In genomic region chr18:25503567-25504081, GRCh38 we compare ENCODE assay signal across 9 cellular contexts.
A peak's percentile ranks its signal among the peaks of the same experiment; 100 is the strongest.
DNase-seq lines count a peak whose midpoint lies in the region; ATAC-seq and TF ChIP-seq lines count a peak whose summit lies in the region.
"Had no signal": no experiment of that assay in that cellular context is flagged by ENCODE, and none has a peak within 500 bp of the region (broad histone marks: within the 10 kb centered on the region; RNA-seq: fewer than 3 reads in every experiment).

No MANE protein-coding gene starts in this region.

- no peaks in the 10 kb centered on the region for H3K27me3 ChIP-seq in Caco-2 (replicated peaks; ENCODE audit: control insufficient read depth, insufficient read depth, low read length)

- intact Hi-C loops in Caco-2 (cut with micrococcal nuclease; ENCODE audit: unreplicated experiment) = loop anchor here (10.0 kb wide), 1 partner anchor 149 kb away; the partner anchor contains the start of gene ZNF521

- CTCF ChIA-PET in Caco-2 (lab: Charles Lee) = no interaction called here

- H3K27ac ChIP-seq in skin epidermis = peak overlapping the region in 1 of 21 experiments; percentile 6
- H3K27ac ChIP-seq: neutrophil had no signal

- no peaks in the 10 kb centered on the region for H3K36me3 ChIP-seq in Caco-2 (ENCODE audit: control insufficient read depth, insufficient read depth, low read length)
- H3K36me3 ChIP-seq: neutrophil had no signal

- H3K9me3 ChIP-seq in Caco-2 = no peaks in the 10 kb centered on the region
- H3K9me3 ChIP-seq: neutrophil had no signal

- H3K4me1 ChIP-seq in Caco-2 = no peaks in the 10 kb centered on the region

- no peak overlapping the region; the same call in 1 of the 2 replicates for H3K4me3 ChIP-seq in Caco-2 (ENCODE audit: low read depth, low read length)
- H3K4me3 ChIP-seq in skin epidermis = peak overlapping the region in 6 of 7 experiments; percentile 7 to 20 (median 15)

- no peaks in the 10 kb centered on the region for H3K9me3 Mint-ChIP-seq in Caco-2 (ENCODE audit: unreplicated experiment)
- H3K9me3 Mint-ChIP-seq in T-helper 2 cell treated with Interferon-gamma antibody and Interleukin-4, amounts not matched to agents 5 μg/mL and 100 μg/mL, for 36 hours = no peaks in the 10 kb centered on the region
- no peaks in the 10 kb centered on the region for H3K9me3 Mint-ChIP-seq in activated naive CD4-positive, alpha-beta T cell treated with anti-CD3 and anti-CD28 coated beads, Interleukin-2, amount 50 U/mL, for 72 hours

- H3K4me1 Mint-ChIP-seq in Caco-2 (ENCODE audit: low read depth, unreplicated experiment) = no peaks in the 10 kb centered on the region
- no peaks in the 10 kb centered on the region for H3K4me1 Mint-ChIP-seq in T-helper 2 cell treated with Interferon-gamma antibody and Interleukin-4, amounts not matched to agents 5 μg/mL and 100 μg/mL, for 36 hours (ENCODE audit: low read depth)

- POLR2A ChIA-PET in Caco-2 (lab: Charles Lee) = no interaction called here

- peak; percentile 8 to 28 for DNase-seq in Caco-2
- DNase-seq in NCI-H446 (lab: John Stamatoyannopoulos, UW) = peak; percentile 28 to 55
- DNase-seq in cerebellar cortex (ENCODE audit: low spot score) = peak; percentile 89
- peak; percentile 60 for DNase-seq in iPS-NIHi7 (ENCODE audit: extremely low spot score)
- DNase-seq in T-helper 2 cell treated with Interferon-gamma antibody and Interleukin-4, amounts not matched to agents 5 μg/mL and 100 μg/mL, for 36 hours (ENCODE audit: low spot score) = no peak
- DNase-seq in activated naive CD4-positive, alpha-beta T cell treated with anti-CD3 and anti-CD28 coated beads, Interleukin-2, amount 50 U/mL, for 72 hours (ENCODE audit: low spot score in 2 of 2) = no peak
- DNase-seq in Kasumi-1 (lab: John Stamatoyannopoulos, UW) = no peak

- H3K36me3 Mint-ChIP-seq in Caco-2 (ENCODE audit: insufficient read depth, unreplicated experiment) = no peaks in the 10 kb centered on the region
- H3K36me3 Mint-ChIP-seq in T-helper 2 cell treated with Interferon-gamma antibody and Interleukin-4, amounts not matched to agents 5 μg/mL and 100 μg/mL, for 36 hours (ENCODE audit: low read depth) = no peaks in the 10 kb centered on the region
- H3K36me3 Mint-ChIP-seq in activated naive CD4-positive, alpha-beta T cell treated with anti-CD3 and anti-CD28 coated beads, Interleukin-2, amount 50 U/mL, for 72 hours = peaks cover 0 to 4% of the 10 kb centered on the region in 2 donors

- H3K27me3 Mint-ChIP-seq in Caco-2 (ENCODE audit: insufficient read depth, unreplicated experiment) = peaks cover 5% of the 10 kb centered on the region
- no peaks in the 10 kb centered on the region for H3K27me3 Mint-ChIP-seq in T-helper 2 cell treated with Interferon-gamma antibody and Interleukin-4, amounts not matched to agents 5 μg/mL and 100 μg/mL, for 36 hours (ENCODE audit: low read depth)

- no peak overlapping the region for H3K27ac Mint-ChIP-seq in Caco-2 (ENCODE audit: unreplicated experiment)
- H3K27ac Mint-ChIP-seq in T-helper 2 cell treated with Interferon-gamma antibody and Interleukin-4, amounts not matched to agents 5 μg/mL and 100 μg/mL, for 36 hours = no peak overlapping the region
- no peak overlapping the region for H3K27ac Mint-ChIP-seq in activated naive CD4-positive, alpha-beta T cell treated with anti-CD3 and anti-CD28 coated beads, Interleukin-2, amount 50 U/mL, for 72 hours

- no TSS peak for BruUV-seq in Caco-2 (replicated peaks; lab: Mats Ljungman, UMichigan)

- ATAC-seq in activated naive CD4-positive, alpha-beta T cell treated with anti-CD3 and anti-CD28 coated beads, Interleukin-2, amount 50 U/mL, for 72 hours = no peak

- TF ChIP-seq CTCF in Caco-2 (IDR thresholded peaks at IDR 0.05; ENCODE audit: insufficient read depth in 1 of 2, low read depth in 1 of 2, low read length in 1 of 2, severe bottlenecking in 1 of 2, unreplicated experiment in 1 of 2) = no peak

- peak overlapping the region; percentile 59 for H3K4me3 Mint-ChIP-seq in Caco-2 (ENCODE audit: unreplicated experiment)
- no peak overlapping the region for H3K4me3 Mint-ChIP-seq in T-helper 2 cell treated with Interferon-gamma antibody and Interleukin-4, amounts not matched to agents 5 μg/mL and 100 μg/mL, for 36 hours

Comparison
In these comparisons a context has a peak if more than half of its experiments do, and no peak if none do; other contexts are left out.
1. DNase-seq: peak in Caco-2 (2 of 2), NCI-H446 (2 of 2), cerebellar cortex (single experiment) and iPS-NIHi7 (single experiment); none in T-helper 2 cell treated with Interferon-gamma antibody and Interleukin-4, amounts not matched to agents 5 μg/mL and 100 μg/mL, for 36 hours (single experiment), activated naive CD4-positive, alpha-beta T cell treated with anti-CD3 and anti-CD28 coated beads, Interleukin-2, amount 50 U/mL, for 72 hours (0 of 2) and Kasumi-1 (0 of 2).